Comparison of ENCODE assay signal across 14 cellular contexts in genomic region chr2:136310797-136311558, GRCh38.
DNase-seq lines count a peak whose midpoint lies in the region; ATAC-seq and TF ChIP-seq lines count a peak whose summit lies in the region.
"Had no signal": no experiment of that assay in that cellular context is flagged by ENCODE, and none has a peak within 500 bp of the region (broad histone marks: within the 10 kb centered on the region; RNA-seq: fewer than 3 reads in every experiment).

No MANE protein-coding gene starts in this region.

- no peaks in the 10 kb centered on the region for H3K27me3 Mint-ChIP-seq in activated T-cell treated with anti-CD3 and anti-CD28 coated beads, Interleukin-2, amount 50 U/mL, for 72 hours (ENCODE audit: low read depth)
- H3K27me3 Mint-ChIP-seq in WTC11 (ENCODE audit: low read depth) = no peaks in the 10 kb centered on the region; the same call in 1 of the 2 replicates

- H3K4me3 Mint-ChIP-seq in activated T-cell treated with anti-CD3 and anti-CD28 coated beads, Interleukin-2, amount 50 U/mL, for 72 hours = peak overlapping the region; percentile 63 to 87
- no peak overlapping the region for H3K4me3 Mint-ChIP-seq in WTC11
- H3K4me3 Mint-ChIP-seq: mesothelial cell of epicardium had no signal

- CTCF ChIA-PET in WTC11 (lab: Charles Lee) = interaction anchor here (0.6 kb wide), 1 partner anchor 10 kb away, joined by 3 read pairs; no protein-coding TSS in a partner anchor

- POLR2A ChIA-PET in WTC11 (lab: Charles Lee) = no interaction called here

- no peaks in the 10 kb centered on the region for H3K9me3 Mint-ChIP-seq in activated T-cell treated with anti-CD3 and anti-CD28 coated beads, Interleukin-2, amount 50 U/mL, for 72 hours
- no peaks in the 10 kb centered on the region for H3K9me3 Mint-ChIP-seq in WTC11
- H3K9me3 Mint-ChIP-seq: mesothelial cell of epicardium had no signal

- TF ChIP-seq CTCF in WTC11 (IDR thresholded peaks at IDR 0.05) = no peak

- H3K27ac Mint-ChIP-seq in activated T-cell treated with anti-CD3 and anti-CD28 coated beads, Interleukin-2, amount 50 U/mL, for 72 hours = peak overlapping the region; percentile 95
- no peak overlapping the region for H3K27ac Mint-ChIP-seq in WTC11
- H3K27ac Mint-ChIP-seq: mesothelial cell of epicardium had no signal

- no peaks in the 10 kb centered on the region for H3K36me3 Mint-ChIP-seq in activated T-cell treated with anti-CD3 and anti-CD28 coated beads, Interleukin-2, amount 50 U/mL, for 72 hours (ENCODE audit: insufficient read depth in 2 of 2)
- H3K36me3 Mint-ChIP-seq in WTC11 = no peaks in the 10 kb centered on the region
- H3K36me3 Mint-ChIP-seq: mesothelial cell of epicardium had no signal

- H3K4me1 Mint-ChIP-seq in activated T-cell treated with anti-CD3 and anti-CD28 coated beads, Interleukin-2, amount 50 U/mL, for 72 hours (ENCODE audit: low read depth) = peaks cover 50% of the 10 kb centered on the region
- H3K4me1 Mint-ChIP-seq in WTC11 = no peaks in the 10 kb centered on the region

- peak; percentile 66 for DNase-seq in activated CD8-positive, alpha-beta memory T cell treated with anti-CD3 and anti-CD28 coated beads for 24 hours
- DNase-seq in activated CD8-positive, alpha-beta memory T cell treated with anti-CD3 and anti-CD28 coated beads, Interleukin-2, amount 50 U/mL, for 4 hours = no peak
- DNase-seq in MV-4-11 (lab: John Stamatoyannopoulos, UW) (peak; percentile 73), renal cortical epithelial cell (ENCODE audit: low read depth) (peak; percentile 38), NK-92 (lab: John Stamatoyannopoulos, UW; ENCODE audit: unreplicated experiment) (no peak), WTC11 (ENCODE audit: low spot score) (no peak)
- DNase-seq in activated T-cell treated with anti-CD3 and anti-CD28 coated beads, Interleukin-2, amount 50 U/mL, for 72 hours = peak; percentile 26 to 42
- DNase-seq: IMR-90, NCI-H1417 treated with DMSO at 0.1 percent for 48 hours, NCI-H226, ovary, PC-3 had no signal

- ATAC-seq in activated T-cell treated with anti-CD3 and anti-CD28 coated beads, Interleukin-2, amount 50 U/mL, for 72 hours (replicated peaks in 1 of 2) = peak; percentile 79 to 83
- ATAC-seq in HG03025 (IDR thresholded peaks at IDR 0.05; ENCODE audit: low FRiP score, unreplicated experiment) (no peak), WTC11 (no peak)
- ATAC-seq: PC-3 had no signal

TF ChIP-seq in WTC11, 78 proteins besides CTCF, POLR2A, EP300 and RAD21 (continues in another document):
- TF ChIP-seq ZNF512 (CRISPR knock-in tag; IDR thresholded peaks at IDR 0.05; ENCODE audit: borderline replicate concordance) = no peak
- no peak for TF ChIP-seq AR (CRISPR knock-in tag; IDR thresholded peaks at IDR 0.05)
- no peak for TF ChIP-seq HMGXB4 (CRISPR knock-in tag; IDR thresholded peaks at IDR 0.05)
- TF ChIP-seq, protein P1, sequence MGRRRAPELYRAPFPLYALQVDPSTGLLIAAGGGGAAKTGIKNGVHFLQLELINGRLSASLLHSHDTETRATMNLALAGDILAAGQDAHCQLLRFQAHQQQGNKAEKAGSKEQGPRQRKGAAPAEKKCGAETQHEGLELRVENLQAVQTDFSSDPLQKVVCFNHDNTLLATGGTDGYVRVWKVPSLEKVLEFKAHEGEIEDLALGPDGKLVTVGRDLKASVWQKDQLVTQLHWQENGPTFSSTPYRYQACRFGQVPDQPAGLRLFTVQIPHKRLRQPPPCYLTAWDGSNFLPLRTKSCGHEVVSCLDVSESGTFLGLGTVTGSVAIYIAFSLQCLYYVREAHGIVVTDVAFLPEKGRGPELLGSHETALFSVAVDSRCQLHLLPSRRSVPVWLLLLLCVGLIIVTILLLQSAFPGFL (CRISPR knock-in tag; IDR thresholded peaks at IDR 0.05; ENCODE audit: borderline replicate concordance) = no peak
- TF ChIP-seq FOXJ3 (CRISPR knock-in tag; IDR thresholded peaks at IDR 0.05; ENCODE audit: borderline replicate concordance) = no peak
- no peak for TF ChIP-seq FOXK1 (CRISPR knock-in tag; IDR thresholded peaks at IDR 0.05)
- TF ChIP-seq E2F4 (CRISPR knock-in tag; IDR thresholded peaks at IDR 0.05; ENCODE audit: borderline replicate concordance, low read depth) = no peak
- TF ChIP-seq ZNF671 (CRISPR knock-in tag; IDR thresholded peaks at IDR 0.05) = no peak
- no peak for TF ChIP-seq RORB (CRISPR knock-in tag; IDR thresholded peaks at IDR 0.05)
- TF ChIP-seq ZNF219 (CRISPR knock-in tag; IDR thresholded peaks at IDR 0.05; ENCODE audit: borderline replicate concordance) = no peak
- TF ChIP-seq, protein P2, sequence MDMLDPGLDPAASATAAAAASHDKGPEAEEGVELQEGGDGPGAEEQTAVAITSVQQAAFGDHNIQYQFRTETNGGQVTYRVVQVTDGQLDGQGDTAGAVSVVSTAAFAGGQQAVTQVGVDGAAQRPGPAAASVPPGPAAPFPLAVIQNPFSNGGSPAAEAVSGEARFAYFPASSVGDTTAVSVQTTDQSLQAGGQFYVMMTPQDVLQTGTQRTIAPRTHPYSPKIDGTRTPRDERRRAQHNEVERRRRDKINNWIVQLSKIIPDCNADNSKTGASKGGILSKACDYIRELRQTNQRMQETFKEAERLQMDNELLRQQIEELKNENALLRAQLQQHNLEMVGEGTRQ (CRISPR knock-in tag; IDR thresholded peaks at IDR 0.05) = no peak
- TF ChIP-seq KAT7 (CRISPR knock-in tag; IDR thresholded peaks at IDR 0.05; ENCODE audit: borderline replicate concordance) = no peak

Comparison
In these comparisons a context has a peak if more than half of its experiments do, and no peak if none do; other contexts are left out.
1. DNase-seq: peak in activated CD8-positive, alpha-beta memory T cell treated with anti-CD3 and anti-CD28 coated beads for 24 hours (single experiment), MV-4-11 (single experiment), activated T-cell treated with anti-CD3 and anti-CD28 coated beads, Interleukin-2, amount 50 U/mL, for 72 hours (2 of 2) and renal cortical epithelial cell (single experiment); none in activated CD8-positive, alpha-beta memory T cell treated with anti-CD3 and anti-CD28 coated beads, Interleukin-2, amount 50 U/mL, for 4 hours (single experiment), NK-92 (single experiment) and WTC11 (single experiment).
2. ATAC-seq: peak in activated T-cell treated with anti-CD3 and anti-CD28 coated beads, Interleukin-2, amount 50 U/mL, for 72 hours (2 of 2); none in HG03025 (single experiment) and WTC11 (single experiment).